In the genomic region with DNA sequence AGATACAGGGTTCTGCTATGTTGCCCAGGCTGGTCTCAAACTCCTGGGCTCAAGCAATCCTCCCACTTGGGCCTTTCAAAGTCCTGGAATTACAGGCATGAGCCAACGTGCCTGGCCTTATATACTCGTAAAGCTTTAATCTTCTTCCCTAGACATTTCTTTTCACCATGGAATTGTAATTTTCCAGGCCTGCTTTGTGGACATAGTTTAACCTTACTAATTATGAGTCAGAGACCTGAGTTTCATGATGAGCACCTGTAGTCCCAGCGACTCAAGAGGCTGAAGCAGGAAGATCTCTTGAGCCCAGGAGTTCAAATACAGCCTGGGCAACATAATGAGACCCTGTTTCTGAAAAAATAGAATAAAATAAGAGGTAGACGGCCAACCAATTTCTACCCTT, we compare ENCODE assay signal across 15 cellular contexts. TPM values are rescaled to one million over a fixed set of nuclear protein-coding genes. Genes with fewer than 3 reads are reported as not detected.
DNase-seq lines count a peak whose midpoint lies in the region; ATAC-seq and TF ChIP-seq lines count a peak whose summit lies in the region.
"Had no signal": no experiment of that assay in that cellular context is flagged by ENCODE, and none has a peak within 500 bp of the region (broad histone marks: within the 10 kb centered on the region; RNA-seq: fewer than 3 reads in every experiment).

No MANE protein-coding gene starts in this region.

- TF ChIP-seq CTCF in epithelial cell of esophagus (IDR thresholded peaks at IDR 0.05; ENCODE audit: insufficient read depth, low read depth, low read length, missing control alignments): no peak
- no peak for TF ChIP-seq CTCF in nephron progenitor cell (IDR thresholded peaks at IDR 0.05)
- no peak for TF ChIP-seq CTCF in endodermal cell (conservative IDR thresholded peaks at IDR 0.05)

- H3K36me3 Mint-ChIP-seq in nephron progenitor cell (ENCODE audit: low read depth): no peaks in the 10 kb centered on the region
- H3K36me3 Mint-ChIP-seq in endodermal cell (ENCODE audit: low read depth): peaks cover 13% of the 10 kb centered on the region
- H3K36me3 Mint-ChIP-seq: stimulated activated effector memory CD8-positive, alpha-beta T cell treated with anti-CD3 and anti-CD28 coated beads, Interleukin-12 subunit alpha, Interleukin-12 subunit beta, amount 100 ng/mL, for 72 hours had no signal

- ATAC-seq in HG03520 (IDR thresholded peaks at IDR 0.05; ENCODE audit: unreplicated experiment): no peak

- H3K4me1 Mint-ChIP-seq in nephron progenitor cell (no peaks in the 10 kb centered on the region), endodermal cell (peaks cover 7% of the 10 kb centered on the region)
- H3K4me1 Mint-ChIP-seq: neural crest cell; stimulated activated effector memory CD8-positive, alpha-beta T cell treated with anti-CD3 and anti-CD28 coated beads, Interleukin-12 subunit alpha, Interleukin-12 subunit beta, amount 100 ng/mL, for 72 hours had no signal

- H3K4me3 Mint-ChIP-seq in nephron progenitor cell (no peak overlapping the region), endodermal cell (no peak overlapping the region)
- H3K4me3 Mint-ChIP-seq: neural crest cell; stimulated activated effector memory CD8-positive, alpha-beta T cell treated with anti-CD3 and anti-CD28 coated beads, Interleukin-12 subunit alpha, Interleukin-12 subunit beta, amount 100 ng/mL, for 72 hours had no signal

- H3K27ac Mint-ChIP-seq in nephron progenitor cell (peak overlapping the region; percentile 38), endodermal cell (no peak overlapping the region)
- H3K27ac Mint-ChIP-seq: stimulated activated effector memory CD8-positive, alpha-beta T cell treated with anti-CD3 and anti-CD28 coated beads, Interleukin-12 subunit alpha, Interleukin-12 subunit beta, amount 100 ng/mL, for 72 hours had no signal

- DNase-seq in NCI-H748 (lab: John Stamatoyannopoulos, UW; ENCODE audit: unreplicated experiment) (peak; percentile 6), NCI-H748 treated with DMSO at 0.1 percent for 48 hours (lab: John Stamatoyannopoulos, UW) (no peak), M059J (ENCODE audit: low read depth) (peak; percentile 55), epithelial cell of esophagus (ENCODE audit: low read depth) (peak; percentile 93), nephron progenitor cell (no peak), HEK293T (ENCODE audit: extremely low spot score) (no peak), endodermal cell (no peak)
- DNase-seq: NCI-H1417 treated with DMSO at 0.1 percent for 48 hours, SIG-M5 had no signal

- no peaks in the 10 kb centered on the region for H3K9me3 Mint-ChIP-seq in nephron progenitor cell
- H3K9me3 Mint-ChIP-seq in endodermal cell: no peaks in the 10 kb centered on the region
- H3K9me3 Mint-ChIP-seq: neural crest cell; stimulated activated effector memory CD8-positive, alpha-beta T cell treated with anti-CD3 and anti-CD28 coated beads, Interleukin-12 subunit alpha, Interleukin-12 subunit beta, amount 100 ng/mL, for 72 hours had no signal

- 93% methylated on average over 4 of the region's 4 CpGs for whole genome bisulfite sequencing in endodermal cell (ENCODE audit: insufficient coverage in 1 of 2, insufficient read length in 1 of 2), 2 experiments

- POLR2A ChIA-PET in HEK293T (lab: Yijun Ruan, JAX): no interaction called here

- no peaks in the 10 kb centered on the region for H3K36me3 ChIP-seq in endodermal cell (ENCODE audit: control insufficient read depth, insufficient read depth, low read length)
- H3K36me3 ChIP-seq: tibial nerve had no signal

- H3K4me3 ChIP-seq in epithelial cell of esophagus (ENCODE audit: low read length): no peak overlapping the region
- H3K4me3 ChIP-seq in endodermal cell (ENCODE audit: low read length): no peak overlapping the region
- H3K4me3 ChIP-seq: tibial nerve had no signal

- H3K4me1 ChIP-seq in endodermal cell (ENCODE audit: control insufficient read depth, insufficient read depth, low read length): no peaks in the 10 kb centered on the region

- H3K27me3 Mint-ChIP-seq in nephron progenitor cell (ENCODE audit: low read depth, poor library complexity) (no peaks in the 10 kb centered on the region), endodermal cell (ENCODE audit: insufficient read depth) (no peaks in the 10 kb centered on the region)

- H3K9ac ChIP-seq in endodermal cell (ENCODE audit: extremely low read depth, low read length, poor library complexity, severe bottlenecking): no peak overlapping the region

- no peaks in the 10 kb centered on the region for H3K9me3 ChIP-seq in endodermal cell (ENCODE audit: control insufficient read depth, low read length)
- H3K9me3 ChIP-seq: tibial nerve had no signal

- no peak overlapping the region for H3K27ac ChIP-seq in endodermal cell (ENCODE audit: low read depth, low read length)
- H3K27ac ChIP-seq: C4-2B, tibial nerve, VCaP had no signal

- no peaks in the 10 kb centered on the region for H3K27me3 ChIP-seq in endodermal cell (ENCODE audit: control insufficient read depth, insufficient read depth, low read length, poor library complexity, severe bottlenecking)
- H3K27me3 ChIP-seq: tibial nerve had no signal

- CTCF ChIA-PET in HEK293T (lab: Yijun Ruan, JAX): no interaction called here

TF ChIP-seq in HEK293T, 16 proteins besides CTCF, POLR2A, EP300 and RAD21:
- TF ChIP-seq FOXA1 (IDR thresholded peaks at IDR 0.05) (no peak), SUZ12 (IDR thresholded peaks at IDR 0.05) (no peak), CTBP1 (IDR thresholded peaks at IDR 0.05; ENCODE audit: borderline replicate concordance) (no peak), TARDBP (IDR thresholded peaks at IDR 0.05) (no peak), ARNT (IDR thresholded peaks at IDR 0.05) (no peak), L3MBTL2 (conservative IDR thresholded peaks at IDR 0.05) (no peak), HDGF (IDR thresholded peaks at IDR 0.05; ENCODE audit: borderline replicate concordance) (no peak), BHLHE40 (IDR thresholded peaks at IDR 0.05; ENCODE audit: borderline replicate concordance) (no peak), SP1 (IDR thresholded peaks at IDR 0.05) (no peak), FOXM1 (IDR thresholded peaks at IDR 0.05; ENCODE audit: borderline replicate concordance) (no peak), ZNF384 (IDR thresholded peaks at IDR 0.05) (no peak), LEF1 (IDR thresholded peaks at IDR 0.05; ENCODE audit: borderline replicate concordance) (no peak), FOXK2 (IDR thresholded peaks at IDR 0.05) (no peak), ELF4 (IDR thresholded peaks at IDR 0.05) (no peak), NFRKB (IDR thresholded peaks at IDR 0.05) (no peak)
- TF ChIP-seq, protein P1, sequence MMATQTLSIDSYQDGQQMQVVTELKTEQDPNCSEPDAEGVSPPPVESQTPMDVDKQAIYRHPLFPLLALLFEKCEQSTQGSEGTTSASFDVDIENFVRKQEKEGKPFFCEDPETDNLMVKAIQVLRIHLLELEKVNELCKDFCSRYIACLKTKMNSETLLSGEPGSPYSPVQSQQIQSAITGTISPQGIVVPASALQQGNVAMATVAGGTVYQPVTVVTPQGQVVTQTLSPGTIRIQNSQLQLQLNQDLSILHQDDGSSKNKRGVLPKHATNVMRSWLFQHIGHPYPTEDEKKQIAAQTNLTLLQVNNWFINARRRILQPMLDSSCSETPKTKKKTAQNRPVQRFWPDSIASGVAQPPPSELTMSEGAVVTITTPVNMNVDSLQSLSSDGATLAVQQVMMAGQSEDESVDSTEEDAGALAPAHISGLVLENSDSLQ (IDR thresholded peaks at IDR 0.05): no peak

RNA-seq across cellular contexts. Expression of a gene that starts 12.3 kb away (rescaled TPM):
- total RNA-seq in M059J (2014; rRNA removed; shearing (Covaris generic)): 5.4 and 18.0 TPM in 2 replicates
- 10 to 100 TPM; 74.3 to 81.7 TPM for total RNA-seq in endodermal cell
- polyA plus RNA-seq in endodermal cell (2013, experiment 1 of 2): 7.4 TPM
- 7.5 TPM for polyA plus RNA-seq in endodermal cell (2013, experiment 2 of 2)

RNA-seq across cellular contexts. Expression of a gene that starts 29.6 kb away (rescaled TPM):
- total RNA-seq in M059J (2014; rRNA removed; shearing (Covaris generic)): 57.3 and 69.8 TPM in 2 replicates
- total RNA-seq in endodermal cell: 10 to 100 TPM; 24.1 to 32.9 TPM
- 37.2 TPM for polyA plus RNA-seq in endodermal cell (2013, experiment 1 of 2)
- 33.4 TPM for polyA plus RNA-seq in endodermal cell (2013, experiment 2 of 2)

Comparison
In these comparisons a context has a peak if more than half of its experiments do, and no peak if none do; other contexts are left out.
1. DNase-seq: peak in NCI-H748 (single experiment), M059J (single experiment) and epithelial cell of esophagus (single experiment); none in NCI-H748 treated with DMSO at 0.1 percent for 48 hours (single experiment), nephron progenitor cell (single experiment), HEK293T (single experiment) and endodermal cell (single experiment).